12 cellular contexts compared by ENCODE assay signal in the genomic region with DNA sequence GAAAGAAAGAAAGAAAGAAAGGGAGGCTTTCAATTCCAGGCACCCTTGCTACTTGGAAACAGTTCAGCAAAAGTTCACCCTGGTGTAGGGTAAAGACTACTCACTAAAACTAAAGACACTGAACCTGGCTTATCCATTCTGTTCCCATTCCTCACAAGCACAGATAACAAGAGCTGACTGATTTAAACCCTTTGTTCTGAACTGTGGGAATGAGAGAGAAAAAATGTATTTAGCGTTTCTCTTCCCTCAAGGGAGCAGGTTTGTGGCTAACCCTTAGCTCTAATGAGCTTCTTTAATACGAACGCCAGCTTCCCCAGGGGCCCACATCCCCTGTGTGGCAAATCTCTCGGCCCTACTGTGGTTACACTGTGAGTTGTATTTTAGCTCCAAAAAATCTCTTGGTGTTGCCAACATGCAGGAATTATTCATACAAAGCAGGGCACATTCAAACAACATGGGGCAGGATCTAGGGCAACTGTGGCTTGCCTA. TPM values are rescaled to one million over a fixed set of nuclear protein-coding genes. Genes with fewer than 3 reads are reported as not detected.
DNase-seq lines count a peak whose midpoint lies in the region; ATAC-seq and TF ChIP-seq lines count a peak whose summit lies in the region.
"Had no signal": no experiment of that assay in that cellular context is flagged by ENCODE, and none has a peak within 500 bp of the region (broad histone marks: within the 10 kb centered on the region; RNA-seq: fewer than 3 reads in every experiment).

No MANE protein-coding gene starts in this region.

- H3K23ac ChIP-seq in neuronal stem cell (ENCODE audit: low read depth, low read length, poor library complexity), result no peak overlapping the region

- no peak overlapping the region for H3K27ac Mint-ChIP-seq in activated naive CD8-positive, alpha-beta T cell treated with anti-CD3 and anti-CD28 coated beads, Interleukin-2, amount 10 ng/mL, durations not matched to agents 7 days and 5 days
- H3K27ac Mint-ChIP-seq in activated naive CD8-positive, alpha-beta T cell treated with anti-CD3 and anti-CD28 coated beads, Interleukin-2, amount 50 U/mL, for 24 hours, result no peak overlapping the region
- H3K27ac Mint-ChIP-seq: stimulated activated effector memory CD8-positive, alpha-beta T cell treated with anti-CD3 and anti-CD28 coated beads, Interleukin-12 subunit alpha, Interleukin-12 subunit beta, amount 100 ng/mL, for 72 hours; T-helper 1 cell treated with Interleukin-12 subunit alpha and Interleukin-12 subunit beta and Interleukin-4 antibody, amounts not matched to agents 30 μg/mL and 1 μg/mL, for 36 hours had no signal

- H3K27me3 Mint-ChIP-seq in activated naive CD8-positive, alpha-beta T cell treated with anti-CD3 and anti-CD28 coated beads, Interleukin-2, amount 10 ng/mL, durations not matched to agents 7 days and 5 days, result peaks cover 2% of the 10 kb centered on the region
- H3K27me3 Mint-ChIP-seq in activated naive CD8-positive, alpha-beta T cell treated with anti-CD3 and anti-CD28 coated beads, Interleukin-2, amount 50 U/mL, for 24 hours, result no peaks in the 10 kb centered on the region
- H3K27me3 Mint-ChIP-seq: central memory CD8-positive, alpha-beta T cell had no signal

- H3K4me3 Mint-ChIP-seq in activated naive CD8-positive, alpha-beta T cell treated with anti-CD3 and anti-CD28 coated beads, Interleukin-2, amount 10 ng/mL, durations not matched to agents 7 days and 5 days, result peak overlapping the region; percentile 25
- no peak overlapping the region for H3K4me3 Mint-ChIP-seq in activated naive CD8-positive, alpha-beta T cell treated with anti-CD3 and anti-CD28 coated beads, Interleukin-2, amount 50 U/mL, for 24 hours
- H3K4me3 Mint-ChIP-seq: central memory CD8-positive, alpha-beta T cell; stimulated activated effector memory CD8-positive, alpha-beta T cell treated with anti-CD3 and anti-CD28 coated beads, Interleukin-12 subunit alpha, Interleukin-12 subunit beta, amount 100 ng/mL, for 72 hours; T-helper 1 cell treated with Interleukin-12 subunit alpha and Interleukin-12 subunit beta and Interleukin-4 antibody, amounts not matched to agents 30 μg/mL and 1 μg/mL, for 36 hours had no signal

- POLR2A ChIA-PET in activated naive CD8-positive, alpha-beta T cell treated with anti-CD3 and anti-CD28 coated beads, Interleukin-2, amount 10 ng/mL, durations not matched to agents 7 days and 5 days (lab: Charles Lee), result interaction anchor here (1.0 to 2.2 kb wide), 2 partner anchors 22 to 35 kb away, joined by 3 to 9 read pairs; no protein-coding TSS in a partner anchor

- ATAC-seq in activated naive CD8-positive, alpha-beta T cell treated with anti-CD3 and anti-CD28 coated beads, Interleukin-2, amount 10 ng/mL, durations not matched to agents 7 days and 5 days (ENCODE audit: low read depth), result peak; percentile 45
- no peak for ATAC-seq in activated naive CD8-positive, alpha-beta T cell treated with anti-CD3 and anti-CD28 coated beads, Interleukin-2, amount 50 U/mL, for 24 hours
- ATAC-seq: gastrocnemius medialis; stimulated activated effector memory CD8-positive, alpha-beta T cell treated with anti-CD3 and anti-CD28 coated beads, Interleukin-12 subunit alpha, Interleukin-12 subunit beta, amount 100 ng/mL, for 72 hours had no signal

- no peaks in the 10 kb centered on the region for H3K79me2 ChIP-seq in fibroblast of lung (ENCODE audit: control insufficient read depth, insufficient read depth, low read length)

- no peak for DNase-seq in activated naive CD8-positive, alpha-beta T cell treated with anti-CD3 and anti-CD28 coated beads, Interleukin-2, amount 10 ng/mL, durations not matched to agents 7 days and 5 days
- DNase-seq in activated naive CD8-positive, alpha-beta T cell treated with anti-CD3 and anti-CD28 coated beads, Interleukin-2, amount 50 U/mL, for 24 hours, result no peak
- peak; percentile 35 for DNase-seq in M059J (ENCODE audit: low read depth)
- peak; percentile 75 to 92 for DNase-seq in fibroblast of lung (ENCODE audit: low read depth in 2 of 2)
- DNase-seq in substantia nigra (lab: John Stamatoyannopoulos, UW), result peak in 1 of 49 donors; percentile 9
- DNase-seq in NCI-H774 (lab: John Stamatoyannopoulos, UW), result no peak
- no peak for DNase-seq in neuronal stem cell (ENCODE audit: low spot score)
- DNase-seq in prostate gland (ENCODE audit: low spot score), result no peak
- DNase-seq: gastrocnemius medialis had no signal

- H4K8ac ChIP-seq in neuronal stem cell (ENCODE audit: low read depth, low read length), result no peak overlapping the region

- H3K18ac ChIP-seq in neuronal stem cell (ENCODE audit: low read length), result no peak overlapping the region

- no peak overlapping the region for H3K9ac ChIP-seq in fibroblast of lung (ENCODE audit: insufficient read depth, low read length)
- H3K9ac ChIP-seq in neuronal stem cell (ENCODE audit: low read depth, low read length, poor library complexity), result no peak overlapping the region

- H2BK12ac ChIP-seq in neuronal stem cell (ENCODE audit: low read length), result no peak overlapping the region

- WGBS in neuronal stem cell (ENCODE audit: extremely low coverage in 2 of 2, insufficient read length in 2 of 2, insufficient replicate concordance in 1 of 2), 2 donors, result no CpG with 5 or more reads among the region's 4 CpGs
- WGBS in prostate gland, result 69% methylated on average over 4 of the region's 4 CpGs

- no peak overlapping the region for H4K91ac ChIP-seq in neuronal stem cell (ENCODE audit: low read depth, low read length, poor library complexity)

- no peak overlapping the region for H2BK120ac ChIP-seq in neuronal stem cell (ENCODE audit: low read depth, low read length)

- no peak overlapping the region for H2BK5ac ChIP-seq in neuronal stem cell (ENCODE audit: low read length)

- H3K4me2 ChIP-seq in fibroblast of lung (ENCODE audit: extremely low read depth, insufficient read depth, low read length) (no peak overlapping the region), neuronal stem cell (ENCODE audit: insufficient read depth, low read length, poor library complexity, severe bottlenecking) (no peak overlapping the region)

- no peak overlapping the region for H3K14ac ChIP-seq in neuronal stem cell (ENCODE audit: low read length)

- H2AFZ ChIP-seq in fibroblast of lung (ENCODE audit: low read length), result no peak overlapping the region
- H2AFZ ChIP-seq in neuronal stem cell (ENCODE audit: low read length), result no peak overlapping the region

- no peak for TF ChIP-seq POLR2A in prostate gland (IDR thresholded peaks at IDR 0.05)

- no peak overlapping the region for H3K4ac ChIP-seq in neuronal stem cell (ENCODE audit: low read length)

- H3K9me3 Mint-ChIP-seq in activated naive CD8-positive, alpha-beta T cell treated with anti-CD3 and anti-CD28 coated beads, Interleukin-2, amount 10 ng/mL, durations not matched to agents 7 days and 5 days, result peaks cover 9% of the 10 kb centered on the region
- H3K9me3 Mint-ChIP-seq in activated naive CD8-positive, alpha-beta T cell treated with anti-CD3 and anti-CD28 coated beads, Interleukin-2, amount 50 U/mL, for 24 hours, result peaks cover 10% of the 10 kb centered on the region

- TF ChIP-seq CTCF in fibroblast of lung (conservative IDR thresholded peaks at IDR 0.05 in 1 of 2, IDR thresholded peaks at IDR 0.05 in 1 of 2; ENCODE audit: low read depth in 1 of 2, low read length in 2 of 2), result no peak
- TF ChIP-seq CTCF in prostate gland (IDR thresholded peaks at IDR 0.05), result no peak

- no peaks in the 10 kb centered on the region for H3K36me3 ChIP-seq in fibroblast of lung (ENCODE audit: control insufficient read depth, insufficient read depth, low read length)
- H3K36me3 ChIP-seq in neuronal stem cell (replicated peaks in 1 of 2; ENCODE audit: control insufficient read depth in 2 of 2, insufficient read depth in 2 of 2, low read length in 2 of 2), result peaks cover 0 to 3% of the 10 kb centered on the region in 2 donors
- H3K36me3 ChIP-seq in prostate gland, result no peaks in the 10 kb centered on the region
- H3K36me3 ChIP-seq: gastrocnemius medialis had no signal

- no peak overlapping the region for H2BK15ac ChIP-seq in neuronal stem cell (ENCODE audit: low read length)

- intact Hi-C loops in prostate gland (cut with DNase I), result no loop called here

- H3K27me3 ChIP-seq in fibroblast of lung (ENCODE audit: control insufficient read depth, insufficient read depth, low read length) (no peaks in the 10 kb centered on the region), neuronal stem cell (ENCODE audit: control insufficient read depth in 3 of 3, insufficient read depth in 3 of 3, low read depth in 1 of 3, low read length in 3 of 3) (no peaks in the 10 kb centered on the region), prostate gland (replicated peaks; ENCODE audit: insufficient read depth) (no peaks in the 10 kb centered on the region)
- H3K27me3 ChIP-seq: gastrocnemius medialis had no signal

- no peaks in the 10 kb centered on the region for H3K9me3 ChIP-seq in fibroblast of lung (ENCODE audit: control insufficient read depth, insufficient read depth, low read depth, low read length)
- peaks cover 0 to 10% of the 10 kb centered on the region in 2 donors for H3K9me3 ChIP-seq in neuronal stem cell (replicated peaks in 1 of 2; ENCODE audit: control insufficient read depth in 2 of 2, insufficient read depth in 1 of 2, low read depth in 1 of 2, low read length in 2 of 2)
- no peaks in the 10 kb centered on the region for H3K9me3 ChIP-seq in prostate gland
- H3K9me3 ChIP-seq: gastrocnemius medialis had no signal

- no peaks in the 10 kb centered on the region for H4K20me1 ChIP-seq in fibroblast of lung (ENCODE audit: control insufficient read depth, extremely low read depth, insufficient read depth, low read length)

- H3K4me1 Mint-ChIP-seq in activated naive CD8-positive, alpha-beta T cell treated with anti-CD3 and anti-CD28 coated beads, Interleukin-2, amount 10 ng/mL, durations not matched to agents 7 days and 5 days, result peaks cover 14% of the 10 kb centered on the region
- H3K4me1 Mint-ChIP-seq in activated naive CD8-positive, alpha-beta T cell treated with anti-CD3 and anti-CD28 coated beads, Interleukin-2, amount 50 U/mL, for 24 hours, result peaks cover 23% of the 10 kb centered on the region

- no peak overlapping the region for H3K4me3 ChIP-seq in fibroblast of lung (replicated peaks in 1 of 4; ENCODE audit: control extremely low read depth in 1 of 4, insufficient read depth in 1 of 4, low read depth in 3 of 4, low read length in 4 of 4)
- H3K4me3 ChIP-seq in neuronal stem cell (ENCODE audit: low read length in 2 of 2), result no peak overlapping the region
- no peak overlapping the region for H3K4me3 ChIP-seq in prostate gland
- H3K4me3 ChIP-seq: gastrocnemius medialis had no signal

- H3K79me1 ChIP-seq in neuronal stem cell (ENCODE audit: low read depth, low read length), result no peaks in the 10 kb centered on the region

- H3K36me3 Mint-ChIP-seq in activated naive CD8-positive, alpha-beta T cell treated with anti-CD3 and anti-CD28 coated beads, Interleukin-2, amount 10 ng/mL, durations not matched to agents 7 days and 5 days, result peaks cover 14% of the 10 kb centered on the region
- H3K36me3 Mint-ChIP-seq in activated naive CD8-positive, alpha-beta T cell treated with anti-CD3 and anti-CD28 coated beads, Interleukin-2, amount 50 U/mL, for 24 hours (ENCODE audit: low read depth), result peaks cover 6% of the 10 kb centered on the region
- H3K36me3 Mint-ChIP-seq: stimulated activated effector memory CD8-positive, alpha-beta T cell treated with anti-CD3 and anti-CD28 coated beads, Interleukin-12 subunit alpha, Interleukin-12 subunit beta, amount 100 ng/mL, for 72 hours had no signal

- H2AK5ac ChIP-seq in neuronal stem cell (ENCODE audit: low read depth, low read length), result no peak overlapping the region

- H3K4me1 ChIP-seq in fibroblast of lung (ENCODE audit: control insufficient read depth, extremely low read depth, insufficient read depth, low read length) (no peaks in the 10 kb centered on the region), neuronal stem cell (ENCODE audit: control insufficient read depth in 2 of 2, insufficient read depth in 1 of 2, low read depth in 1 of 2, low read length in 2 of 2) (no peaks in the 10 kb centered on the region), prostate gland (replicated peaks) (no peaks in the 10 kb centered on the region)

- H3K27ac ChIP-seq in fibroblast of lung (ENCODE audit: insufficient read depth, low read length) (no peak overlapping the region), substantia nigra (ENCODE audit: low read depth, low read length, poor library complexity, severe bottlenecking) (peak overlapping the region; percentile 7), neuronal stem cell (replicated peaks; ENCODE audit: low read length) (no peak overlapping the region), prostate gland (no peak overlapping the region)
- H3K27ac ChIP-seq: gastrocnemius medialis had no signal

RNA-seq across cellular contexts. Expression of a gene that starts 23.3 kb away (rescaled TPM):
- 1 to 10 TPM; 1.5 to 2.0 TPM for total RNA-seq in activated naive CD8-positive, alpha-beta T cell treated with anti-CD3 and anti-CD28 coated beads, Interleukin-2, amount 10 ng/mL, durations not matched to agents 7 days and 5 days
- 15.3 and 18.0 TPM in 2 replicates for total RNA-seq in M059J (2014; rRNA removed; shearing (Covaris generic))
- total RNA-seq in fibroblast of lung (18.5 and 26.9 TPM in 2 replicates), prostate gland (1 to 10 TPM in 1 of 2 donors, under 1 TPM in 1; 0.80 to 2.0 TPM)
- polyA plus RNA-seq in fibroblast of lung, result 32.7 and 47.0 TPM in 2 replicates
- polyA plus RNA-seq in fibroblast of lung (2012), result 15.8 and 25.4 TPM in 2 replicates
- polyA minus RNA-seq in fibroblast of lung (ENCODE audit: low replicate concordance), result 2.4 and 7.5 TPM in 2 replicates
- 17.2 TPM for polyA plus RNA-seq in neuronal stem cell (2013, experiment 1 of 2)
- 17.0 TPM for polyA plus RNA-seq in neuronal stem cell (2013, experiment 2 of 2)

Comparison
In these comparisons a context has a peak if more than half of its experiments do, and no peak if none do; other contexts are left out.
1. DNase-seq: peak in M059J (single experiment) and fibroblast of lung (2 of 2); none in activated naive CD8-positive, alpha-beta T cell treated with anti-CD3 and anti-CD28 coated beads, Interleukin-2, amount 10 ng/mL, durations not matched to agents 7 days and 5 days (single experiment), activated naive CD8-positive, alpha-beta T cell treated with anti-CD3 and anti-CD28 coated beads, Interleukin-2, amount 50 U/mL, for 24 hours (single experiment), NCI-H774 (single experiment), neuronal stem cell (single experiment) and prostate gland (single experiment).